In the genomic region with DNA sequence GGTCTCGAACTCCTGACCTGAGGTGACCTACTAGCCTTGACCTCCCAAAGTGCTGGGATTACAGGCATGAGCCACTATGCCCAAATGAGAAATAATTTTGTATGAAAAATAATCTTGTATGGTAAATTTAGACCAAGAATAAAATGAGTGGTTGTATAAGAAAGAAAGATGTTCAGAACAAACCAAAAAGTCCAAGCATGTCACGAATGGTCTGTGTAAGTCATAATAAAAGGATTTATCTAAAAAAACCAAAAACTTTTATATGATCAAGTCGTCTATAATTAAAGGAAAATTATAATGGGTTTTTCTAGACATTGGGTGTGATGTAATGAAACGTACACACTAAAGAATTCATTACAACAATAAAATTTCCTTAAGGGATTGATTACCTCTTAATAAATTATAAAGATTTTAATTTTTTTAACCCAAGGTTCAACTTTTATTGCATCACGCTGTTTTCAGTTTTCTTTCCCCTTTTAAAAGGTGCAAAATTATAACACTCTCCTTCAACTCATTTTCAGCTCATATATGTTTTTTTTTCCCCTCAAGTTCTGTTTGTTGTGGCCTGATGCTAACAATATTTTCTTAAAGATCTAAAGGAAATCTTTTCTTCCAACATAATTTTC, we compare ENCODE assay signal across 14 cellular contexts. TPM values are rescaled to one million over a fixed set of nuclear protein-coding genes. Genes with fewer than 3 reads are reported as not detected.
A peak's percentile ranks its signal among the peaks of the same experiment; 100 is the strongest.
DNase-seq lines count a peak whose midpoint lies in the region; ATAC-seq and TF ChIP-seq lines count a peak whose summit lies in the region.
"Had no signal": no experiment of that assay in that cellular context is flagged by ENCODE, and none has a peak within 500 bp of the region (broad histone marks: within the 10 kb centered on the region; RNA-seq: fewer than 3 reads in every experiment).

No MANE protein-coding gene starts in this region.

- H3K9me3 Mint-ChIP-seq in GM23338 = peaks cover 81% of the 10 kb centered on the region
- H3K9me3 Mint-ChIP-seq: effector memory CD8-positive, alpha-beta T cell had no signal

- no peak overlapping the region for H3K4me3 Mint-ChIP-seq in GM23338
- H3K4me3 Mint-ChIP-seq: effector memory CD8-positive, alpha-beta T cell had no signal

- H3K27ac ChIP-seq in GM23338 (ENCODE audit: low read depth) = no peak overlapping the region
- H3K27ac ChIP-seq: brain microvascular endothelial cell, uterus had no signal

- peaks cover 24% of the 10 kb centered on the region for H3K36me3 ChIP-seq in GM23338 (ENCODE audit: insufficient read depth)
- H3K36me3 ChIP-seq: brain microvascular endothelial cell, uterus had no signal

- H3K4me1 Mint-ChIP-seq in GM23338 = peaks cover 5% of the 10 kb centered on the region; the same call in 2 of the 3 replicates

- H4K20me1 ChIP-seq in GM23338 (replicated peaks; ENCODE audit: insufficient read depth) = no peaks in the 10 kb centered on the region

- H3F3A ChIP-seq in GM23338 (replicated peaks; ENCODE audit: low read depth) = 0 out of 2 replicates have a peak, but pooled peaks cover 4% of the 10 kb centered on the region

- no peak overlapping the region for H3K27ac Mint-ChIP-seq in GM23338
- H3K27ac Mint-ChIP-seq: effector memory CD8-positive, alpha-beta T cell had no signal

- H3K9me2 ChIP-seq in GM23338 (ENCODE audit: insufficient read depth) = no peaks in the 10 kb centered on the region

- H2AFZ ChIP-seq in GM23338 = no peak overlapping the region

- ATAC-seq in GM23338 = no peak
- ATAC-seq in HG03354 (IDR thresholded peaks at IDR 0.05; ENCODE audit: poor library complexity, severe bottlenecking, unreplicated experiment) = no peak
- ATAC-seq in HG03095 (IDR thresholded peaks at IDR 0.05; ENCODE audit: unreplicated experiment) = no peak
- ATAC-seq in HG02970 (IDR thresholded peaks at IDR 0.05; ENCODE audit: low FRiP score, unreplicated experiment) = no peak
- ATAC-seq: effector memory CD8-positive, alpha-beta T cell had no signal

- no peaks in the 10 kb centered on the region for H3K27me3 ChIP-seq in GM23338 (ENCODE audit: insufficient read depth)
- H3K27me3 ChIP-seq: brain microvascular endothelial cell, uterus had no signal

- no peaks in the 10 kb centered on the region for H3K4me1 ChIP-seq in GM23338 (ENCODE audit: insufficient read depth)
- H3K4me1 ChIP-seq: uterus had no signal

- H3K4me2 ChIP-seq in GM23338 = no peak overlapping the region

- no peak for TF ChIP-seq CTCF in GM23338 (conservative IDR thresholded peaks at IDR 0.05; ENCODE audit: low read depth in 2 of 2)

- no peak overlapping the region for H3K4me3 ChIP-seq in GM23338
- H3K4me3 ChIP-seq: uterus had no signal

- H3K79me2 ChIP-seq in GM23338 (replicated peaks; ENCODE audit: insufficient read depth) = no peaks in the 10 kb centered on the region

- H3K27me3 Mint-ChIP-seq in GM23338 (ENCODE audit: insufficient read depth, low read depth, poor library complexity) = no peaks in the 10 kb centered on the region

- H3K36me3 Mint-ChIP-seq in GM23338 (ENCODE audit: low read depth) = peaks cover 66% of the 10 kb centered on the region

- peak; percentile 44 for DNase-seq in NCI-H2196 (lab: John Stamatoyannopoulos, UW; ENCODE audit: unreplicated experiment)
- DNase-seq in NCI-H2196 treated with DMSO at 0.1 percent for 48 hours (lab: John Stamatoyannopoulos, UW; ENCODE audit: unreplicated experiment) = no peak
- peak; percentile 84 for DNase-seq in GM23338 (ENCODE audit: low spot score)
- DNase-seq in OCI-M1 (lab: John Stamatoyannopoulos, UW) = peak; percentile 90
- DNase-seq in fibroblast of peridontal ligament (ENCODE audit: extremely low read depth) = peak; percentile 20
- DNase-seq: activated effector memory CD4-positive, alpha-beta T cell treated with anti-CD3 and anti-CD28 coated beads, Interleukin-2, amount 50 U/mL, for 16 hours; brain microvascular endothelial cell; effector memory CD8-positive, alpha-beta T cell; stimulated activated CD4-positive, alpha-beta T cell treated with anti-CD3 and anti-CD28 coated beads, Interleukin-2, amount 100 ng/mL, for 24 hours; T-helper 1 cell; uterus had no signal

TF ChIP-seq in GM23338, 12 proteins besides CTCF, POLR2A, EP300 and RAD21 (continues in another document):
- TF ChIP-seq NANOG (IDR thresholded peaks at IDR 0.05; ENCODE audit: borderline replicate concordance) = no peak
- TF ChIP-seq EZH2phosphoT487 (IDR thresholded peaks at IDR 0.05; ENCODE audit: unreplicated experiment) = no peak
- no peak for TF ChIP-seq POLR2AphosphoS5 (IDR thresholded peaks at IDR 0.05; ENCODE audit: low read depth)
- TF ChIP-seq, protein P1, sequence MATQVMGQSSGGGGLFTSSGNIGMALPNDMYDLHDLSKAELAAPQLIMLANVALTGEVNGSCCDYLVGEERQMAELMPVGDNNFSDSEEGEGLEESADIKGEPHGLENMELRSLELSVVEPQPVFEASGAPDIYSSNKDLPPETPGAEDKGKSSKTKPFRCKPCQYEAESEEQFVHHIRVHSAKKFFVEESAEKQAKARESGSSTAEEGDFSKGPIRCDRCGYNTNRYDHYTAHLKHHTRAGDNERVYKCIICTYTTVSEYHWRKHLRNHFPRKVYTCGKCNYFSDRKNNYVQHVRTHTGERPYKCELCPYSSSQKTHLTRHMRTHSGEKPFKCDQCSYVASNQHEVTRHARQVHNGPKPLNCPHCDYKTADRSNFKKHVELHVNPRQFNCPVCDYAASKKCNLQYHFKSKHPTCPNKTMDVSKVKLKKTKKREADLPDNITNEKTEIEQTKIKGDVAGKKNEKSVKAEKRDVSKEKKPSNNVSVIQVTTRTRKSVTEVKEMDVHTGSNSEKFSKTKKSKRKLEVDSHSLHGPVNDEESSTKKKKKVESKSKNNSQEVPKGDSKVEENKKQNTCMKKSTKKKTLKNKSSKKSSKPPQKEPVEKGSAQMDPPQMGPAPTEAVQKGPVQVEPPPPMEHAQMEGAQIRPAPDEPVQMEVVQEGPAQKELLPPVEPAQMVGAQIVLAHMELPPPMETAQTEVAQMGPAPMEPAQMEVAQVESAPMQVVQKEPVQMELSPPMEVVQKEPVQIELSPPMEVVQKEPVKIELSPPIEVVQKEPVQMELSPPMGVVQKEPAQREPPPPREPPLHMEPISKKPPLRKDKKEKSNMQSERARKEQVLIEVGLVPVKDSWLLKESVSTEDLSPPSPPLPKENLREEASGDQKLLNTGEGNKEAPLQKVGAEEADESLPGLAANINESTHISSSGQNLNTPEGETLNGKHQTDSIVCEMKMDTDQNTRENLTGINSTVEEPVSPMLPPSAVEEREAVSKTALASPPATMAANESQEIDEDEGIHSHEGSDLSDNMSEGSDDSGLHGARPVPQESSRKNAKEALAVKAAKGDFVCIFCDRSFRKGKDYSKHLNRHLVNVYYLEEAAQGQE (IDR thresholded peaks at IDR 0.05; ENCODE audit: unreplicated experiment) = no peak
- no peak for TF ChIP-seq ZNF114 (CRISPR knock-in tag; IDR thresholded peaks at IDR 0.05)
- TF ChIP-seq EZH2 (IDR thresholded peaks at IDR 0.05; ENCODE audit: low read depth, unreplicated experiment) = no peak
- no peak for TF ChIP-seq ZNF331 (CRISPR knock-in tag; IDR thresholded peaks at IDR 0.05; ENCODE audit: low read depth)
- no peak for TF ChIP-seq STAT1 (IDR thresholded peaks at IDR 0.05; ENCODE audit: unreplicated experiment)

RNA-seq across cellular contexts. Expression of a gene that starts 8.9 kb away (rescaled TPM):
- total RNA-seq in GM23338 (2014; rRNA removed; shearing (Covaris generic)) = 1.7 and 1.8 TPM in 2 replicates
- 3.4 and 4.1 TPM in 2 replicates for polyA plus RNA-seq in GM23338 (2016; fragmentation: Nextera tagmentation; extraction: Ambion mirVana)

RNA-seq across cellular contexts. Expression of a gene that starts 56.8 kb away (rescaled TPM):
- total RNA-seq in GM23338 (2014; rRNA removed; shearing (Covaris generic)) = 204 and 208 TPM in 2 replicates
- 131 and 160 TPM in 2 replicates for polyA plus RNA-seq in GM23338 (2016; fragmentation: Nextera tagmentation; extraction: Ambion mirVana)
